ENCODE assay signal across 1 cellular context in the genomic region with DNA sequence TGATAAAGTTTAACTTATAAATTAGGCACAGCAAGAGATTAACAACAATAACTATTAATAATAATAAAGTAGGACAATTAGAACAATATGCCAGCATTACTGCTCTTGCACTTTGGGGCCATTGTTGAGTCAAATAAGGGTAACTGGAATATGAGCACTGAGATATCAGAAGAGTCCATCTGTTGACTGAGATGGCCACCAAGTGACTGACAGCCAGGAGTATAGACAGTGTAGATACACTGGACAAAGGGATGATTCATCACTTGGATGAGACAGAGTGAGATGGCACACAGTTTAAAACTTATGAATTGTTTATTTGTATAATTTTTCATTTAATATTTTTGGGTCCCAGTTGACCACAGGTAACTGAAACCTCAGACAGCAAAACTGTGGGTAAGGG.
A peak's percentile ranks its signal among the peaks of the same experiment; 100 is the strongest.
TF ChIP-seq lines count a peak whose summit lies in the region.

No MANE protein-coding gene starts in this region.

TF ChIP-seq in K562, 482 proteins besides CTCF, POLR2A, EP300 and RAD21 (continued from another document and continues in another):
- TF ChIP-seq, protein P1, sequence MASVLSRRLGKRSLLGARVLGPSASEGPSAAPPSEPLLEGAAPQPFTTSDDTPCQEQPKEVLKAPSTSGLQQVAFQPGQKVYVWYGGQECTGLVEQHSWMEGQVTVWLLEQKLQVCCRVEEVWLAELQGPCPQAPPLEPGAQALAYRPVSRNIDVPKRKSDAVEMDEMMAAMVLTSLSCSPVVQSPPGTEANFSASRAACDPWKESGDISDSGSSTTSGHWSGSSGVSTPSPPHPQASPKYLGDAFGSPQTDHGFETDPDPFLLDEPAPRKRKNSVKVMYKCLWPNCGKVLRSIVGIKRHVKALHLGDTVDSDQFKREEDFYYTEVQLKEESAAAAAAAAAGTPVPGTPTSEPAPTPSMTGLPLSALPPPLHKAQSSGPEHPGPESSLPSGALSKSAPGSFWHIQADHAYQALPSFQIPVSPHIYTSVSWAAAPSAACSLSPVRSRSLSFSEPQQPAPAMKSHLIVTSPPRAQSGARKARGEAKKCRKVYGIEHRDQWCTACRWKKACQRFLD (CRISPR knock-in tag; IDR thresholded peaks at IDR 0.05): no peak
- TF ChIP-seq KAT7 (CRISPR knock-in tag; IDR thresholded peaks at IDR 0.05; ENCODE audit: borderline replicate concordance): no peak
- TF ChIP-seq BRD9 (IDR thresholded peaks at IDR 0.05; ENCODE audit: low read depth, partially characterized antibody): no peak
- TF ChIP-seq FOXA3 (CRISPR knock-in tag; conservative IDR thresholded peaks at IDR 0.05 in 1 of 2, IDR thresholded peaks at IDR 0.05 in 1 of 2): peak in 1 of 2 experiments; percentile 47; a peak in 1 of 4 replicates
- TF ChIP-seq, protein P2, sequence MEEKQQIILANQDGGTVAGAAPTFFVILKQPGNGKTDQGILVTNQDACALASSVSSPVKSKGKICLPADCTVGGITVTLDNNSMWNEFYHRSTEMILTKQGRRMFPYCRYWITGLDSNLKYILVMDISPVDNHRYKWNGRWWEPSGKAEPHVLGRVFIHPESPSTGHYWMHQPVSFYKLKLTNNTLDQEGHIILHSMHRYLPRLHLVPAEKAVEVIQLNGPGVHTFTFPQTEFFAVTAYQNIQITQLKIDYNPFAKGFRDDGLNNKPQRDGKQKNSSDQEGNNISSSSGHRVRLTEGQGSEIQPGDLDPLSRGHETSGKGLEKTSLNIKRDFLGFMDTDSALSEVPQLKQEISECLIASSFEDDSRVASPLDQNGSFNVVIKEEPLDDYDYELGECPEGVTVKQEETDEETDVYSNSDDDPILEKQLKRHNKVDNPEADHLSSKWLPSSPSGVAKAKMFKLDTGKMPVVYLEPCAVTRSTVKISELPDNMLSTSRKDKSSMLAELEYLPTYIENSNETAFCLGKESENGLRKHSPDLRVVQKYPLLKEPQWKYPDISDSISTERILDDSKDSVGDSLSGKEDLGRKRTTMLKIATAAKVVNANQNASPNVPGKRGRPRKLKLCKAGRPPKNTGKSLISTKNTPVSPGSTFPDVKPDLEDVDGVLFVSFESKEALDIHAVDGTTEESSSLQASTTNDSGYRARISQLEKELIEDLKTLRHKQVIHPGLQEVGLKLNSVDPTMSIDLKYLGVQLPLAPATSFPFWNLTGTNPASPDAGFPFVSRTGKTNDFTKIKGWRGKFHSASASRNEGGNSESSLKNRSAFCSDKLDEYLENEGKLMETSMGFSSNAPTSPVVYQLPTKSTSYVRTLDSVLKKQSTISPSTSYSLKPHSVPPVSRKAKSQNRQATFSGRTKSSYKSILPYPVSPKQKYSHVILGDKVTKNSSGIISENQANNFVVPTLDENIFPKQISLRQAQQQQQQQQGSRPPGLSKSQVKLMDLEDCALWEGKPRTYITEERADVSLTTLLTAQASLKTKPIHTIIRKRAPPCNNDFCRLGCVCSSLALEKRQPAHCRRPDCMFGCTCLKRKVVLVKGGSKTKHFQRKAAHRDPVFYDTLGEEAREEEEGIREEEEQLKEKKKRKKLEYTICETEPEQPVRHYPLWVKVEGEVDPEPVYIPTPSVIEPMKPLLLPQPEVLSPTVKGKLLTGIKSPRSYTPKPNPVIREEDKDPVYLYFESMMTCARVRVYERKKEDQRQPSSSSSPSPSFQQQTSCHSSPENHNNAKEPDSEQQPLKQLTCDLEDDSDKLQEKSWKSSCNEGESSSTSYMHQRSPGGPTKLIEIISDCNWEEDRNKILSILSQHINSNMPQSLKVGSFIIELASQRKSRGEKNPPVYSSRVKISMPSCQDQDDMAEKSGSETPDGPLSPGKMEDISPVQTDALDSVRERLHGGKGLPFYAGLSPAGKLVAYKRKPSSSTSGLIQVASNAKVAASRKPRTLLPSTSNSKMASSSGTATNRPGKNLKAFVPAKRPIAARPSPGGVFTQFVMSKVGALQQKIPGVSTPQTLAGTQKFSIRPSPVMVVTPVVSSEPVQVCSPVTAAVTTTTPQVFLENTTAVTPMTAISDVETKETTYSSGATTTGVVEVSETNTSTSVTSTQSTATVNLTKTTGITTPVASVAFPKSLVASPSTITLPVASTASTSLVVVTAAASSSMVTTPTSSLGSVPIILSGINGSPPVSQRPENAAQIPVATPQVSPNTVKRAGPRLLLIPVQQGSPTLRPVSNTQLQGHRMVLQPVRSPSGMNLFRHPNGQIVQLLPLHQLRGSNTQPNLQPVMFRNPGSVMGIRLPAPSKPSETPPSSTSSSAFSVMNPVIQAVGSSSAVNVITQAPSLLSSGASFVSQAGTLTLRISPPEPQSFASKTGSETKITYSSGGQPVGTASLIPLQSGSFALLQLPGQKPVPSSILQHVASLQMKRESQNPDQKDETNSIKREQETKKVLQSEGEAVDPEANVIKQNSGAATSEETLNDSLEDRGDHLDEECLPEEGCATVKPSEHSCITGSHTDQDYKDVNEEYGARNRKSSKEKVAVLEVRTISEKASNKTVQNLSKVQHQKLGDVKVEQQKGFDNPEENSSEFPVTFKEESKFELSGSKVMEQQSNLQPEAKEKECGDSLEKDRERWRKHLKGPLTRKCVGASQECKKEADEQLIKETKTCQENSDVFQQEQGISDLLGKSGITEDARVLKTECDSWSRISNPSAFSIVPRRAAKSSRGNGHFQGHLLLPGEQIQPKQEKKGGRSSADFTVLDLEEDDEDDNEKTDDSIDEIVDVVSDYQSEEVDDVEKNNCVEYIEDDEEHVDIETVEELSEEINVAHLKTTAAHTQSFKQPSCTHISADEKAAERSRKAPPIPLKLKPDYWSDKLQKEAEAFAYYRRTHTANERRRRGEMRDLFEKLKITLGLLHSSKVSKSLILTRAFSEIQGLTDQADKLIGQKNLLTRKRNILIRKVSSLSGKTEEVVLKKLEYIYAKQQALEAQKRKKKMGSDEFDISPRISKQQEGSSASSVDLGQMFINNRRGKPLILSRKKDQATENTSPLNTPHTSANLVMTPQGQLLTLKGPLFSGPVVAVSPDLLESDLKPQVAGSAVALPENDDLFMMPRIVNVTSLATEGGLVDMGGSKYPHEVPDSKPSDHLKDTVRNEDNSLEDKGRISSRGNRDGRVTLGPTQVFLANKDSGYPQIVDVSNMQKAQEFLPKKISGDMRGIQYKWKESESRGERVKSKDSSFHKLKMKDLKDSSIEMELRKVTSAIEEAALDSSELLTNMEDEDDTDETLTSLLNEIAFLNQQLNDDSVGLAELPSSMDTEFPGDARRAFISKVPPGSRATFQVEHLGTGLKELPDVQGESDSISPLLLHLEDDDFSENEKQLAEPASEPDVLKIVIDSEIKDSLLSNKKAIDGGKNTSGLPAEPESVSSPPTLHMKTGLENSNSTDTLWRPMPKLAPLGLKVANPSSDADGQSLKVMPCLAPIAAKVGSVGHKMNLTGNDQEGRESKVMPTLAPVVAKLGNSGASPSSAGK (IDR thresholded peaks at IDR 0.05): no peak
- no peak for TF ChIP-seq HCFC1 (IDR thresholded peaks at IDR 0.05; ENCODE audit: low read depth, low read length)
- TF ChIP-seq ZNF282 (CRISPR knock-in tag; IDR thresholded peaks at IDR 0.05): no peak
- TF ChIP-seq POLR2AphosphoS5 (IDR thresholded peaks at IDR 0.05; ENCODE audit: control insufficient read depth, insufficient read depth, low read depth, low read length): 0 out of 2 replicates have a peak, but pooled peaks have one; percentile 48
- TF ChIP-seq ZNF232 (CRISPR knock-in tag; IDR thresholded peaks at IDR 0.05): no peak
- no peak for TF ChIP-seq ZNF12 (CRISPR knock-in tag; IDR thresholded peaks at IDR 0.05)
- no peak for TF ChIP-seq PHF21A (IDR thresholded peaks at IDR 0.05; ENCODE audit: borderline replicate concordance, low read depth)
- no peak for TF ChIP-seq ESRRA (IDR thresholded peaks at IDR 0.05; ENCODE audit: borderline replicate concordance, low read depth)
- no peak for TF ChIP-seq GTF2E2 (tag; IDR thresholded peaks at IDR 0.05)
- TF ChIP-seq, protein P3, sequence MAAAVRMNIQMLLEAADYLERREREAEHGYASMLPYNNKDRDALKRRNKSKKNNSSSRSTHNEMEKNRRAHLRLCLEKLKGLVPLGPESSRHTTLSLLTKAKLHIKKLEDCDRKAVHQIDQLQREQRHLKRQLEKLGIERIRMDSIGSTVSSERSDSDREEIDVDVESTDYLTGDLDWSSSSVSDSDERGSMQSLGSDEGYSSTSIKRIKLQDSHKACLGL (CRISPR knock-in tag; IDR thresholded peaks at IDR 0.05; ENCODE audit: borderline replicate concordance, poor library complexity, severe bottlenecking): no peak
- TF ChIP-seq U2AF2 (optimal IDR thresholded peaks at IDR 0.05; ENCODE audit: low read depth, low read length): no peak
- TF ChIP-seq COPS2 (conservative IDR thresholded peaks at IDR 0.05): no peak
- no peak for TF ChIP-seq NBN (IDR thresholded peaks at IDR 0.05; ENCODE audit: low read depth)
- no peak for TF ChIP-seq HNRNPLL (IDR thresholded peaks at IDR 0.05; ENCODE audit: low read depth, low read length, poor library complexity, severe bottlenecking)
- TF ChIP-seq, protein P4, sequence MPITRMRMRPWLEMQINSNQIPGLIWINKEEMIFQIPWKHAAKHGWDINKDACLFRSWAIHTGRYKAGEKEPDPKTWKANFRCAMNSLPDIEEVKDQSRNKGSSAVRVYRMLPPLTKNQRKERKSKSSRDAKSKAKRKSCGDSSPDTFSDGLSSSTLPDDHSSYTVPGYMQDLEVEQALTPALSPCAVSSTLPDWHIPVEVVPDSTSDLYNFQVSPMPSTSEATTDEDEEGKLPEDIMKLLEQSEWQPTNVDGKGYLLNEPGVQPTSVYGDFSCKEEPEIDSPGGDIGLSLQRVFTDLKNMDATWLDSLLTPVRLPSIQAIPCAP (CRISPR knock-in tag; IDR thresholded peaks at IDR 0.05; ENCODE audit: borderline replicate concordance): no peak
- TF ChIP-seq BACH1 (tag; IDR thresholded peaks at IDR 0.05): no peak
- TF ChIP-seq ZNF146 (CRISPR knock-in tag; IDR thresholded peaks at IDR 0.05; ENCODE audit: unreplicated experiment): no peak
- TF ChIP-seq, protein P5, sequence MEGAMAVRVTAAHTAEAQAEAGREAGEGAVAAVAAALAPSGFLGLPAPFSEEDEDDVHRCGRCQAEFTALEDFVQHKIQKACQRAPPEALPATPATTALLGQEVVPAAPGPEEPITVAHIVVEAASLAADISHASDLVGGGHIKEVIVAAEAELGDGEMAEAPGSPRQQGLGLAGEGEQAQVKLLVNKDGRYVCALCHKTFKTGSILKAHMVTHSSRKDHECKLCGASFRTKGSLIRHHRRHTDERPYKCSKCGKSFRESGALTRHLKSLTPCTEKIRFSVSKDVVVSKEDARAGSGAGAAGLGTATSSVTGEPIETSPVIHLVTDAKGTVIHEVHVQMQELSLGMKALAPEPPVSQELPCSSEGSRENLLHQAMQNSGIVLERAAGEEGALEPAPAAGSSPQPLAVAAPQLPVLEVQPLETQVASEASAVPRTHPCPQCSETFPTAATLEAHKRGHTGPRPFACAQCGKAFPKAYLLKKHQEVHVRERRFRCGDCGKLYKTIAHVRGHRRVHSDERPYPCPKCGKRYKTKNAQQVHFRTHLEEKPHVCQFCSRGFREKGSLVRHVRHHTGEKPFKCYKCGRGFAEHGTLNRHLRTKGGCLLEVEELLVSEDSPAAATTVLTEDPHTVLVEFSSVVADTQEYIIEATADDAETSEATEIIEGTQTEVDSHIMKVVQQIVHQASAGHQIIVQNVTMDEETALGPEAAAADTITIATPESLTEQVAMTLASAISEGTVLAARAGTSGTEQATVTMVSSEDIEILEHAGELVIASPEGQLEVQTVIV (CRISPR knock-in tag; IDR thresholded peaks at IDR 0.05; ENCODE audit: borderline replicate concordance): no peak
- no peak for TF ChIP-seq ZSCAN29 (IDR thresholded peaks at IDR 0.05)
- peak; percentile 49 for TF ChIP-seq NFE2 (IDR thresholded peaks at IDR 0.05; ENCODE audit: low read depth)
- TF ChIP-seq ZNF316 (IDR thresholded peaks at IDR 0.05): no peak; the same call in 1 of the 2 replicates
- TF ChIP-seq PHB2 (IDR thresholded peaks at IDR 0.05; ENCODE audit: low read depth): no peak
- TF ChIP-seq PHF8 (IDR thresholded peaks at IDR 0.05; ENCODE audit: borderline replicate concordance, low read length): no peak
- no peak for TF ChIP-seq YBX1 (IDR thresholded peaks at IDR 0.05)
- TF ChIP-seq, protein P6, sequence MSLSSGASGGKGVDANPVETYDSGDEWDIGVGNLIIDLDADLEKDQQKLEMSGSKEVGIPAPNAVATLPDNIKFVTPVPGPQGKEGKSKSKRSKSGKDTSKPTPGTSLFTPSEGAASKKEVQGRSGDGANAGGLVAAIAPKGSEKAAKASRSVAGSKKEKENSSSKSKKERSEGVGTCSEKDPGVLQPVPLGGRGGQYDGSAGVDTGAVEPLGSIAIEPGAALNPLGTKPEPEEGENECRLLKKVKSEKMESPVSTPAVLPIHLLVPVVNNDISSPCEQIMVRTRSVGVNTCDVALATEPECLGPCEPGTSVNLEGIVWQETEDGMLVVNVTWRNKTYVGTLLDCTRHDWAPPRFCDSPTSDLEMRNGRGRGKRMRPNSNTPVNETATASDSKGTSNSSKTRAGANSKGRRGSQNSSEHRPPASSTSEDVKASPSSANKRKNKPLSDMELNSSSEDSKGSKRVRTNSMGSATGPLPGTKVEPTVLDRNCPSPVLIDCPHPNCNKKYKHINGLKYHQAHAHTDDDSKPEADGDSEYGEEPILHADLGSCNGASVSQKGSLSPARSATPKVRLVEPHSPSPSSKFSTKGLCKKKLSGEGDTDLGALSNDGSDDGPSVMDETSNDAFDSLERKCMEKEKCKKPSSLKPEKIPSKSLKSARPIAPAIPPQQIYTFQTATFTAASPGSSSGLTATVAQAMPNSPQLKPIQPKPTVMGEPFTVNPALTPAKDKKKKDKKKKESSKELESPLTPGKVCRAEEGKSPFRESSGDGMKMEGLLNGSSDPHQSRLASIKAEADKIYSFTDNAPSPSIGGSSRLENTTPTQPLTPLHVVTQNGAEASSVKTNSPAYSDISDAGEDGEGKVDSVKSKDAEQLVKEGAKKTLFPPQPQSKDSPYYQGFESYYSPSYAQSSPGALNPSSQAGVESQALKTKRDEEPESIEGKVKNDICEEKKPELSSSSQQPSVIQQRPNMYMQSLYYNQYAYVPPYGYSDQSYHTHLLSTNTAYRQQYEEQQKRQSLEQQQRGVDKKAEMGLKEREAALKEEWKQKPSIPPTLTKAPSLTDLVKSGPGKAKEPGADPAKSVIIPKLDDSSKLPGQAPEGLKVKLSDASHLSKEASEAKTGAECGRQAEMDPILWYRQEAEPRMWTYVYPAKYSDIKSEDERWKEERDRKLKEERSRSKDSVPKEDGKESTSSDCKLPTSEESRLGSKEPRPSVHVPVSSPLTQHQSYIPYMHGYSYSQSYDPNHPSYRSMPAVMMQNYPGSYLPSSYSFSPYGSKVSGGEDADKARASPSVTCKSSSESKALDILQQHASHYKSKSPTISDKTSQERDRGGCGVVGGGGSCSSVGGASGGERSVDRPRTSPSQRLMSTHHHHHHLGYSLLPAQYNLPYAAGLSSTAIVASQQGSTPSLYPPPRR (CRISPR knock-in tag; IDR thresholded peaks at IDR 0.05; ENCODE audit: borderline replicate concordance): no peak
- no peak for TF ChIP-seq ZNF584 (CRISPR knock-in tag; IDR thresholded peaks at IDR 0.05; ENCODE audit: low read depth)
- no peak for TF ChIP-seq SETDB1 (IDR thresholded peaks at IDR 0.05; ENCODE audit: low read length)
- TF ChIP-seq EHMT2 (IDR thresholded peaks at IDR 0.05): peak; percentile 78
- TF ChIP-seq, protein P7, sequence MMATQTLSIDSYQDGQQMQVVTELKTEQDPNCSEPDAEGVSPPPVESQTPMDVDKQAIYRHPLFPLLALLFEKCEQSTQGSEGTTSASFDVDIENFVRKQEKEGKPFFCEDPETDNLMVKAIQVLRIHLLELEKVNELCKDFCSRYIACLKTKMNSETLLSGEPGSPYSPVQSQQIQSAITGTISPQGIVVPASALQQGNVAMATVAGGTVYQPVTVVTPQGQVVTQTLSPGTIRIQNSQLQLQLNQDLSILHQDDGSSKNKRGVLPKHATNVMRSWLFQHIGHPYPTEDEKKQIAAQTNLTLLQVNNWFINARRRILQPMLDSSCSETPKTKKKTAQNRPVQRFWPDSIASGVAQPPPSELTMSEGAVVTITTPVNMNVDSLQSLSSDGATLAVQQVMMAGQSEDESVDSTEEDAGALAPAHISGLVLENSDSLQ (IDR thresholded peaks at IDR 0.05): peak; percentile 97
- no peak for TF ChIP-seq ZNF79 (CRISPR knock-in tag; IDR thresholded peaks at IDR 0.05; ENCODE audit: low read depth)
- TF ChIP-seq CBX2 (IDR thresholded peaks at IDR 0.05; ENCODE audit: insufficient read depth, low read length, poor library complexity, severe bottlenecking): no peak
- no peak for TF ChIP-seq ETS2 (tag; IDR thresholded peaks at IDR 0.05; ENCODE audit: borderline replicate concordance, poor library complexity, severe bottlenecking)
- no peak for TF ChIP-seq HEY1 (CRISPR knock-in tag; IDR thresholded peaks at IDR 0.05; ENCODE audit: borderline replicate concordance)
